27 cellular contexts compared by ENCODE assay signal in the genomic region with DNA sequence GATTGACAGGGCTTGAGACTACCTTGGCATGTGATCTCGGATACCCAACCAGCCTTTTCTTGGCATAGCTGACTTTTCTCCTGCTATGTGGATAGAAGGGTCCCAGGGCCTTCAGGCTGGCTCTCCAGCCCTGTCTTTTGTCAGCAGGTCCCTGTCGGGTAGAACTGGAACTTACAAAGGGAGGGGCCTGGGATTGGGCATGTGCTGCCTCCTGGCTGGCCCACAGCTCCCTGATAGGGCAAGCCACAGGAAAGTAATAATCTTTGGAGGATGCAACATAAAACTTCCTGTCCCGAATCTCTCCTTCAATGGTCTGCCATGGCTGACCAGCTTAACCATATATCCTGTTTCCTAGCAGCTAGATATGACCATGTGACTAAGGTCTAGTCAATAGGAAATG.
DNase-seq lines count a peak whose midpoint lies in the region; ATAC-seq, FAIRE-seq and TF ChIP-seq lines count a peak whose summit lies in the region.
"Had no signal": no experiment of that assay in that cellular context is flagged by ENCODE, and none has a peak within 500 bp of the region (broad histone marks: within the 10 kb centered on the region; RNA-seq: fewer than 3 reads in every experiment).

No MANE protein-coding gene starts in this region.

- peaks cover 2 to 3% of the 10 kb centered on the region in 2 experiments; a peak in 3 of 5 replicates for H3K9me3 Mint-ChIP-seq in H9
- peaks cover 0 to 2% (median 0%) of the 10 kb centered on the region in 6 donors for H3K9me3 Mint-ChIP-seq in immature natural killer cell
- H3K9me3 Mint-ChIP-seq: CD4-positive, alpha-beta T cell; CD8-positive, alpha-beta memory T cell had no signal

- H3K4me3 Mint-ChIP-seq in H9 (no peak overlapping the region), immature natural killer cell (no peak overlapping the region)
- H3K4me3 Mint-ChIP-seq: CD14-positive monocyte; CD4-positive, alpha-beta T cell; CD8-positive, alpha-beta memory T cell had no signal

- H3K36me3 Mint-ChIP-seq in H9 (ENCODE audit: insufficient read depth in 1 of 3, low read depth in 3 of 3) (no peaks in the 10 kb centered on the region), immature natural killer cell (no peaks in the 10 kb centered on the region)
- H3K36me3 Mint-ChIP-seq: CD14-positive monocyte; CD8-positive, alpha-beta memory T cell had no signal

- H3K4me2 ChIP-seq in H9 (ENCODE audit: insufficient read depth, insufficient read length, low read length) (no peak overlapping the region), K562 (ENCODE audit: insufficient read depth, low read length) (no peak overlapping the region)
- H3K4me2 ChIP-seq: A549 had no signal

- H2BK15ac ChIP-seq in H9 (ENCODE audit: low read depth, low read length), result no peak overlapping the region

- H3K9ac ChIP-seq in H9 (ENCODE audit: extremely low read depth, insufficient read length, low read length) (no peak overlapping the region), K562 (ENCODE audit: insufficient read depth in 1 of 2, low read depth in 2 of 2, low read length in 2 of 2) (no peak overlapping the region)
- H3K9ac ChIP-seq: BLaER1 treated with 17β-estradiol and CSF1 and Interleukin-3, amounts not matched to agents 10 nM and 100 nM; GM23248 had no signal

- H3K4ac ChIP-seq in H9 (ENCODE audit: low read depth, low read length), result no peak overlapping the region

- H3K36me3 ChIP-seq in K562 (ENCODE audit: control insufficient read depth, insufficient read depth, low read length), result no peaks in the 10 kb centered on the region
- H3K36me3 ChIP-seq in vagina, result no peaks in the 10 kb centered on the region
- H3K36me3 ChIP-seq: BE2C; BLaER1 treated with 17β-estradiol and CSF1 and Interleukin-3, amounts not matched to agents 10 nM and 100 nM had no signal

- no peaks in the 10 kb centered on the region for H3K79me1 ChIP-seq in H9 (ENCODE audit: insufficient read depth, low read depth, low read length, poor library complexity, severe bottlenecking)

- peak; percentile 6 for DNase-seq in H9
- no peak for DNase-seq in K562 (ENCODE audit: extremely low read depth in 1 of 4, low spot score in 3 of 4)
- DNase-seq in islet precursor cell, result peak; percentile 21
- peak; percentile 40 to 64 for DNase-seq in vagina (ENCODE audit: extremely low spot score in 2 of 2)
- no peak for DNase-seq in activated naive CD4-positive, alpha-beta T cell treated with anti-CD3 and anti-CD28 coated beads, Interleukin-2, amount 50 U/mL, for 16 hours
- no peak for DNase-seq in immature natural killer cell
- DNase-seq: 8988T; ACHN; AML-193; BE2C; CD4-positive, alpha-beta T cell; CD8-positive, alpha-beta memory T cell; DMS 273 treated with DMSO at 0.1 percent for 48 hours; DMS79; EL; GDM1; GM23248; H7 had no signal

- TF ChIP-seq POLR2A in K562 (conservative IDR thresholded peaks at IDR 0.05) (no peak), vagina (IDR thresholded peaks at IDR 0.05) (no peak)

- no peak for TF ChIP-seq RAD21 in K562 (CRISPR knock-in tag; conservative IDR thresholded peaks at IDR 0.05 in 1 of 2, IDR thresholded peaks at IDR 0.05 in 1 of 2)

- no peaks in the 10 kb centered on the region for H3K9me1 ChIP-seq in K562 (ENCODE audit: control insufficient read depth, insufficient read depth, low read length)

- no peaks in the 10 kb centered on the region for H4K20me1 ChIP-seq in H9 (ENCODE audit: control insufficient read depth, insufficient read depth, insufficient read length)
- no peaks in the 10 kb centered on the region for H4K20me1 ChIP-seq in K562 (replicated peaks; ENCODE audit: control insufficient read depth, insufficient read depth, low read length)
- H4K20me1 ChIP-seq: BLaER1 treated with 17β-estradiol and CSF1 and Interleukin-3, amounts not matched to agents 10 nM and 100 nM had no signal

- H3K4me1 Mint-ChIP-seq in H9 (no peaks in the 10 kb centered on the region), immature natural killer cell (no peaks in the 10 kb centered on the region)
- H3K4me1 Mint-ChIP-seq: CD14-positive monocyte; CD8-positive, alpha-beta memory T cell had no signal

- H2BK20ac ChIP-seq in H9 (ENCODE audit: low read depth, low read length, poor library complexity, severe bottlenecking), result no peak overlapping the region

- no peaks in the 10 kb centered on the region for H3K79me2 ChIP-seq in H9 (ENCODE audit: insufficient read depth, low read length)
- no peaks in the 10 kb centered on the region for H3K79me2 ChIP-seq in K562 (ENCODE audit: control insufficient read depth, insufficient read depth, low read length)

- WGBS in H9 (ENCODE audit: extremely low coverage, insufficient read length, low lambda C conversion rate), result no CpG with 5 or more reads among the region's 3 CpGs
- 2% methylated on average over 3 of the region's 3 CpGs for WGBS in K562 (ENCODE audit: insufficient coverage, low coverage, missing lambda C conversion rate)

- H3K27ac ChIP-seq in H9 (ENCODE audit: insufficient read length, low read depth, low read length), result no peak overlapping the region
- H3K27ac ChIP-seq in K562 (ENCODE audit: extremely low read depth, low read depth, low read length), result no peak overlapping the region
- H3K27ac ChIP-seq in vagina, result no peak overlapping the region
- H3K27ac ChIP-seq: A549; BLaER1 treated with 17β-estradiol and CSF1 and Interleukin-3, amounts not matched to agents 10 nM and 100 nM; GM23248 had no signal

- H3K27me3 Mint-ChIP-seq in H9 (ENCODE audit: low read depth) (peaks cover 8% of the 10 kb centered on the region), immature natural killer cell (ENCODE audit: low read depth in 3 of 3) (peaks cover 0 to 9% (median 2%) of the 10 kb centered on the region in 3 donors)

- no peak overlapping the region for H4K91ac ChIP-seq in H9 (ENCODE audit: insufficient read length, low read depth, low read length)

- CTCF ChIA-PET in K562 (lab: Yijun Ruan, JAX; ENCODE audit: low intra/inter-chr PET ratio), result no interaction called here

- peak; percentile 17; the same call in 1 of the 3 replicates for ATAC-seq in K562
- ATAC-seq in HG03442 (IDR thresholded peaks at IDR 0.05; ENCODE audit: unreplicated experiment), result no peak
- ATAC-seq: A549, GM12878, HCT116 had no signal

- TF ChIP-seq CTCF in H9 (conservative IDR thresholded peaks at IDR 0.05), result no peak
- no peak for TF ChIP-seq CTCF in K562 (IDR thresholded peaks at IDR 0.05 in 2 of 3, conservative IDR thresholded peaks at IDR 0.05 in 1 of 3; ENCODE audit: insufficient read depth in 2 of 3, low read depth in 1 of 3, low read length in 3 of 3)
- TF ChIP-seq CTCF in vagina (IDR thresholded peaks at IDR 0.05), result no peak

- H3K4me3 ChIP-seq in K562 (no peak overlapping the region), vagina (no peak overlapping the region)
- H3K4me3 ChIP-seq: A549; BLaER1 treated with 17β-estradiol and CSF1 and Interleukin-3, amounts not matched to agents 10 nM and 100 nM; GM12878; GM23248 had no signal

- intact Hi-C loops in K562 (cut with micrococcal nuclease), result no loop called here
- intact Hi-C loops in vagina (cut with DNase I), result loop anchor here (10.0 kb wide), 1 partner anchor 1085 kb away; the partner anchor contains the start of gene TMEM42

- H3K9me3 ChIP-seq in H9 (ENCODE audit: control insufficient read depth, low read depth, low read length), result no peaks in the 10 kb centered on the region
- H3K9me3 ChIP-seq in K562 (replicated peaks; ENCODE audit: control insufficient read depth, insufficient read depth, low read depth, low read length), result no peaks in the 10 kb centered on the region
- H3K9me3 ChIP-seq in vagina, result no peaks in the 10 kb centered on the region
- H3K9me3 ChIP-seq: A549, BE2C had no signal

- H3T11ph ChIP-seq in H9 (ENCODE audit: low read length), result no peak overlapping the region

- no peak overlapping the region for H4K8ac ChIP-seq in H9 (replicated peaks; ENCODE audit: insufficient read length, low read depth, low read length)

- no peak overlapping the region for H3K18ac ChIP-seq in H9 (ENCODE audit: insufficient read length, low read depth, low read length)

- H2BK5ac ChIP-seq in H9 (ENCODE audit: insufficient read length, low read length), result no peak overlapping the region

- H2AFZ ChIP-seq in H9 (ENCODE audit: low read length), result no peak overlapping the region
- no peak overlapping the region for H2AFZ ChIP-seq in K562 (ENCODE audit: low read depth, low read length)
- H2AFZ ChIP-seq: GM23248 had no signal

- in situ Hi-C loops in K562 (cut with MboI), result no loop called here

- no peak overlapping the region for H3K56ac ChIP-seq in H9 (ENCODE audit: insufficient read length, low read depth, low read length)

- FAIRE-seq in K562 (lab: Jason Lieb, UNC), result no peak
- FAIRE-seq: A549, D721Med, GM12878, GM19239, H1 had no signal

- H3K27ac Mint-ChIP-seq in H9 (no peak overlapping the region), immature natural killer cell (peak overlapping the region in 1 of 6 donors; percentile 60)
- H3K27ac Mint-ChIP-seq: CD14-positive monocyte; CD4-positive, alpha-beta T cell; CD8-positive, alpha-beta memory T cell had no signal

- H3K4me1 ChIP-seq in H9 (ENCODE audit: insufficient read depth, low read length) (no peaks in the 10 kb centered on the region), K562 (replicated peaks in 1 of 2; ENCODE audit: control insufficient read depth in 2 of 2, insufficient read depth in 2 of 2, low read length in 2 of 2) (peaks cover 0 to 2% of the 10 kb centered on the region in 2 experiments; a peak in 2 of 5 replicates), vagina (no peaks in the 10 kb centered on the region)
- H3K4me1 ChIP-seq: A549, BE2C had no signal

- no peak for TF ChIP-seq EP300 in K562 (IDR thresholded peaks at IDR 0.05; ENCODE audit: low read length)

- no peaks in the 10 kb centered on the region for H3K23me2 ChIP-seq in H9 (ENCODE audit: insufficient read length, low read depth, low read length, poor library complexity, severe bottlenecking)

- BruUV-seq in K562 (replicated peaks; lab: Mats Ljungman, UMichigan), result no TSS peak

- no peak overlapping the region for H2BK12ac ChIP-seq in H9 (ENCODE audit: insufficient read length, low read depth, low read length)

- no peak overlapping the region for H3K14ac ChIP-seq in H9 (ENCODE audit: insufficient read depth, low read length)

- no peak overlapping the region for H2BK120ac ChIP-seq in H9 (ENCODE audit: low read depth, low read length, poor library complexity, severe bottlenecking)

- no peak overlapping the region for H2AK5ac ChIP-seq in H9 (ENCODE audit: insufficient read length, low read length)

- H3K27me3 ChIP-seq in H9 (ENCODE audit: insufficient read depth, low read length) (no peaks in the 10 kb centered on the region), K562 (ENCODE audit: control insufficient read depth in 2 of 2, insufficient read depth in 2 of 2, low read length in 2 of 2) (peaks cover 4 to 17% of the 10 kb centered on the region in 2 experiments; a peak in 3 of 5 replicates), vagina (no peaks in the 10 kb centered on the region)
- H3K27me3 ChIP-seq: BE2C; BLaER1 treated with 17β-estradiol and CSF1 and Interleukin-3, amounts not matched to agents 10 nM and 100 nM had no signal

- no peak overlapping the region for H3K23ac ChIP-seq in H9 (ENCODE audit: insufficient read length, low read depth, low read length)

- no peak overlapping the region for H4K5ac ChIP-seq in H9 (ENCODE audit: insufficient read length, low read depth, low read length)

- POLR2A ChIA-PET in K562 (lab: Yijun Ruan, JAX), result no interaction called here

Comparison
In these comparisons a context has a peak if more than half of its experiments do, and no peak if none do; other contexts are left out.
1. DNase-seq: peak in H9 (single experiment), islet precursor cell (single experiment) and vagina (2 of 2); none in K562 (0 of 4), activated naive CD4-positive, alpha-beta T cell treated with anti-CD3 and anti-CD28 coated beads, Interleukin-2, amount 50 U/mL, for 16 hours (single experiment) and immature natural killer cell (0 of 3).